Comparison of ENCODE assay signal across 1 cellular context in genomic region chr3:9807981-9808344, GRCh38.
TF ChIP-seq lines count a peak whose summit lies in the region.

No MANE protein-coding gene starts in this region.

TF ChIP-seq in K562, 482 proteins besides CTCF, POLR2A, EP300 and RAD21:
- TF ChIP-seq ZNF133 (CRISPR knock-in tag; IDR thresholded peaks at IDR 0.05), result no peak
- TF ChIP-seq, protein P1, sequence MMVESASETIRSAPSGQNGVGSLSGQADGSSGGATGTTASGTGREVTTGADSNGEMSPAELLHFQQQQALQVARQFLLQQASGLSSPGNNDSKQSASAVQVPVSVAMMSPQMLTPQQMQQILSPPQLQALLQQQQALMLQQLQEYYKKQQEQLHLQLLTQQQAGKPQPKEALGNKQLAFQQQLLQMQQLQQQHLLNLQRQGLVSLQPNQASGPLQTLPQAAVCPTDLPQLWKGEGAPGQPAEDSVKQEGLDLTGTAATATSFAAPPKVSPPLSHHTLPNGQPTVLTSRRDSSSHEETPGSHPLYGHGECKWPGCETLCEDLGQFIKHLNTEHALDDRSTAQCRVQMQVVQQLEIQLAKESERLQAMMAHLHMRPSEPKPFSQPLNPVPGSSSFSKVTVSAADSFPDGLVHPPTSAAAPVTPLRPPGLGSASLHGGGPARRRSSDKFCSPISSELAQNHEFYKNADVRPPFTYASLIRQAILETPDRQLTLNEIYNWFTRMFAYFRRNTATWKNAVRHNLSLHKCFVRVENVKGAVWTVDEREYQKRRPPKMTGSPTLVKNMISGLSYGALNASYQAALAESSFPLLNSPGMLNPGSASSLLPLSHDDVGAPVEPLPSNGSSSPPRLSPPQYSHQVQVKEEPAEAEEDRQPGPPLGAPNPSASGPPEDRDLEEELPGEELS (CRISPR knock-in tag; IDR thresholded peaks at IDR 0.05; ENCODE audit: borderline replicate concordance), result no peak
- TF ChIP-seq RBM15 (IDR thresholded peaks at IDR 0.05; ENCODE audit: insufficient read depth, low read length), result no peak
- peak; percentile 41; the same call in 1 of the 2 replicates for TF ChIP-seq POLR2G (IDR thresholded peaks at IDR 0.05; ENCODE audit: low read depth, low read length)
- TF ChIP-seq, protein P2, sequence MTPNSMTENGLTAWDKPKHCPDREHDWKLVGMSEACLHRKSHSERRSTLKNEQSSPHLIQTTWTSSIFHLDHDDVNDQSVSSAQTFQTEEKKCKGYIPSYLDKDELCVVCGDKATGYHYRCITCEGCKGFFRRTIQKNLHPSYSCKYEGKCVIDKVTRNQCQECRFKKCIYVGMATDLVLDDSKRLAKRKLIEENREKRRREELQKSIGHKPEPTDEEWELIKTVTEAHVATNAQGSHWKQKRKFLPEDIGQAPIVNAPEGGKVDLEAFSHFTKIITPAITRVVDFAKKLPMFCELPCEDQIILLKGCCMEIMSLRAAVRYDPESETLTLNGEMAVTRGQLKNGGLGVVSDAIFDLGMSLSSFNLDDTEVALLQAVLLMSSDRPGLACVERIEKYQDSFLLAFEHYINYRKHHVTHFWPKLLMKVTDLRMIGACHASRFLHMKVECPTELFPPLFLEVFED (CRISPR knock-in tag; conservative IDR thresholded peaks at IDR 0.05), result 0 out of 2 replicates have a peak, but pooled peaks have one; percentile 44
- TF ChIP-seq, protein P3, sequence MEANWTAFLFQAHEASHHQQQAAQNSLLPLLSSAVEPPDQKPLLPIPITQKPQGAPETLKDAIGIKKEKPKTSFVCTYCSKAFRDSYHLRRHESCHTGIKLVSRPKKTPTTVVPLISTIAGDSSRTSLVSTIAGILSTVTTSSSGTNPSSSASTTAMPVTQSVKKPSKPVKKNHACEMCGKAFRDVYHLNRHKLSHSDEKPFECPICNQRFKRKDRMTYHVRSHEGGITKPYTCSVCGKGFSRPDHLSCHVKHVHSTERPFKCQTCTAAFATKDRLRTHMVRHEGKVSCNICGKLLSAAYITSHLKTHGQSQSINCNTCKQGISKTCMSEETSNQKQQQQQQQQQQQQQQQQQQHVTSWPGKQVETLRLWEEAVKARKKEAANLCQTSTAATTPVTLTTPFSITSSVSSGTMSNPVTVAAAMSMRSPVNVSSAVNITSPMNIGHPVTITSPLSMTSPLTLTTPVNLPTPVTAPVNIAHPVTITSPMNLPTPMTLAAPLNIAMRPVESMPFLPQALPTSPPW (CRISPR knock-in tag; IDR thresholded peaks at IDR 0.05), result peak; percentile 59
- TF ChIP-seq ILK (tag; IDR thresholded peaks at IDR 0.05; ENCODE audit: borderline replicate concordance, low read depth), result no peak
- no peak for TF ChIP-seq TBP (optimal IDR thresholded peaks at IDR 0.05; ENCODE audit: low read depth, low read length)
- no peak for TF ChIP-seq ZNF146 (CRISPR knock-in tag; IDR thresholded peaks at IDR 0.05; ENCODE audit: unreplicated experiment)
- TF ChIP-seq ZC3H11A (IDR thresholded peaks at IDR 0.05; ENCODE audit: low read depth, low read length), result no peak
- TF ChIP-seq ZNF121 (CRISPR knock-in tag; conservative IDR thresholded peaks at IDR 0.05), result no peak
- TF ChIP-seq, protein P4, sequence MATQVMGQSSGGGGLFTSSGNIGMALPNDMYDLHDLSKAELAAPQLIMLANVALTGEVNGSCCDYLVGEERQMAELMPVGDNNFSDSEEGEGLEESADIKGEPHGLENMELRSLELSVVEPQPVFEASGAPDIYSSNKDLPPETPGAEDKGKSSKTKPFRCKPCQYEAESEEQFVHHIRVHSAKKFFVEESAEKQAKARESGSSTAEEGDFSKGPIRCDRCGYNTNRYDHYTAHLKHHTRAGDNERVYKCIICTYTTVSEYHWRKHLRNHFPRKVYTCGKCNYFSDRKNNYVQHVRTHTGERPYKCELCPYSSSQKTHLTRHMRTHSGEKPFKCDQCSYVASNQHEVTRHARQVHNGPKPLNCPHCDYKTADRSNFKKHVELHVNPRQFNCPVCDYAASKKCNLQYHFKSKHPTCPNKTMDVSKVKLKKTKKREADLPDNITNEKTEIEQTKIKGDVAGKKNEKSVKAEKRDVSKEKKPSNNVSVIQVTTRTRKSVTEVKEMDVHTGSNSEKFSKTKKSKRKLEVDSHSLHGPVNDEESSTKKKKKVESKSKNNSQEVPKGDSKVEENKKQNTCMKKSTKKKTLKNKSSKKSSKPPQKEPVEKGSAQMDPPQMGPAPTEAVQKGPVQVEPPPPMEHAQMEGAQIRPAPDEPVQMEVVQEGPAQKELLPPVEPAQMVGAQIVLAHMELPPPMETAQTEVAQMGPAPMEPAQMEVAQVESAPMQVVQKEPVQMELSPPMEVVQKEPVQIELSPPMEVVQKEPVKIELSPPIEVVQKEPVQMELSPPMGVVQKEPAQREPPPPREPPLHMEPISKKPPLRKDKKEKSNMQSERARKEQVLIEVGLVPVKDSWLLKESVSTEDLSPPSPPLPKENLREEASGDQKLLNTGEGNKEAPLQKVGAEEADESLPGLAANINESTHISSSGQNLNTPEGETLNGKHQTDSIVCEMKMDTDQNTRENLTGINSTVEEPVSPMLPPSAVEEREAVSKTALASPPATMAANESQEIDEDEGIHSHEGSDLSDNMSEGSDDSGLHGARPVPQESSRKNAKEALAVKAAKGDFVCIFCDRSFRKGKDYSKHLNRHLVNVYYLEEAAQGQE (CRISPR knock-in tag; IDR thresholded peaks at IDR 0.05; ENCODE audit: low read depth), result no peak
- TF ChIP-seq HDAC3 (IDR thresholded peaks at IDR 0.05; ENCODE audit: borderline replicate concordance, partially characterized antibody), result no peak
- TF ChIP-seq RNF2 (IDR thresholded peaks at IDR 0.05), result no peak
- TF ChIP-seq KLF16 (IDR thresholded peaks at IDR 0.05), result no peak
- no peak for TF ChIP-seq CSDE1 (IDR thresholded peaks at IDR 0.05)
- no peak for TF ChIP-seq ZBTB2 (IDR thresholded peaks at IDR 0.05)
- TF ChIP-seq, protein P5, sequence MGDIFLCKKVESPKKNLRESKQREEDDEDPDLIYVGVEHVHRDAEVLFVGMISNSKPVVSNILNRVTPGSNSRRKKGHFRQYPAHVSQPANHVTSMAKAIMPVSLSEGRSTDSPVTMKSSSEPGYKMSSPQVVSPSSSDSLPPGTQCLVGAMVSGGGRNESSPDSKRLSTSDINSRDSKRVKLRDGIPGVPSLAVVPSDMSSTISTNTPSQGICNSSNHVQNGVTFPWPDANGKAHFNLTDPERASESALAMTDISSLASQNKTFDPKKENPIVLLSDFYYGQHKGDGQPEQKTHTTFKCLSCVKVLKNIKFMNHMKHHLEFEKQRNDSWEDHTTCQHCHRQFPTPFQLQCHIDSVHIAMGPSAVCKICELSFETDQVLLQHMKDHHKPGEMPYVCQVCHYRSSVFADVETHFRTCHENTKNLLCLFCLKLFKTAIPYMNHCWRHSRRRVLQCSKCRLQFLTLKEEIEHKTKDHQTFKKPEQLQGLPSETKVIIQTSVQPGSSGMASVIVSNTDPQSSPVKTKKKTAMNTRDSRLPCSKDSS (IDR thresholded peaks at IDR 0.05; ENCODE audit: low read depth, partially characterized antibody), result no peak
- TF ChIP-seq GTF2A2 (tag; IDR thresholded peaks at IDR 0.05), result no peak
- TF ChIP-seq ZFP91 (CRISPR knock-in tag; IDR thresholded peaks at IDR 0.05), result no peak
- TF ChIP-seq ATF6 (CRISPR knock-in tag; IDR thresholded peaks at IDR 0.05), result no peak
- no peak for TF ChIP-seq ZBTB12 (CRISPR knock-in tag; IDR thresholded peaks at IDR 0.05)
- TF ChIP-seq RBFOX2 (IDR thresholded peaks at IDR 0.05; ENCODE audit: low read depth, low read length), result 0 out of 2 replicates have a peak, but pooled peaks have one; percentile 31
- TF ChIP-seq, protein P6, sequence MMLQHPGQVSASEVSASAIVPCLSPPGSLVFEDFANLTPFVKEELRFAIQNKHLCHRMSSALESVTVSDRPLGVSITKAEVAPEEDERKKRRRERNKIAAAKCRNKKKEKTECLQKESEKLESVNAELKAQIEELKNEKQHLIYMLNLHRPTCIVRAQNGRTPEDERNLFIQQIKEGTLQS (IDR thresholded peaks at IDR 0.05), result no peak
- TF ChIP-seq, protein P6 (CRISPR knock-in tag; conservative IDR thresholded peaks at IDR 0.05), result no peak
- TF ChIP-seq PTRF (tag; IDR thresholded peaks at IDR 0.05), result no peak
